ENCODE assay signal across 8 cellular contexts in genomic region chr2:157404363-157404762, GRCh38. TPM values are rescaled to one million over a fixed set of nuclear protein-coding genes. Genes with fewer than 3 reads are reported as not detected.
A peak's percentile ranks its signal among the peaks of the same experiment; 100 is the strongest.
DNase-seq lines count a peak whose midpoint lies in the region; ATAC-seq and TF ChIP-seq lines count a peak whose summit lies in the region.

No MANE protein-coding gene starts in this region.

- no peaks in the 10 kb centered on the region for H3K36me3 ChIP-seq in GM06990 (ENCODE audit: control insufficient read depth, insufficient read depth, low read length)

- H3K4me3 Mint-ChIP-seq in activated T-helper 17 cell treated with anti-CD3 and anti-CD28 coated beads, Interleukin-2, amount 50 U/mL, for 72 hours = peak overlapping the region; percentile 74

- H3K27ac Mint-ChIP-seq in activated T-helper 17 cell treated with anti-CD3 and anti-CD28 coated beads, Interleukin-2, amount 50 U/mL, for 72 hours = peak overlapping the region; percentile 97

- peak; percentile 73 for DNase-seq in GM06990 (ENCODE audit: extremely low read depth, insufficient read length)
- peak; percentile 59 for DNase-seq in M059J (ENCODE audit: low read depth)
- DNase-seq in stimulated activated CD4-positive, alpha-beta T cell treated with anti-CD3 and anti-CD28 coated beads, Interleukin-1b, Interleukin-23, amount 100 ng/mL, for 48 hours = peak; percentile 65
- DNase-seq in iPS-NIHi7 (ENCODE audit: extremely low spot score) = no peak
- no peak for DNase-seq in NCI-H774 (lab: John Stamatoyannopoulos, UW)
- DNase-seq in SIG-M5 (lab: John Stamatoyannopoulos, UW) = no peak

- TF ChIP-seq CTCF in GM06990 (IDR thresholded peaks at IDR 0.05; ENCODE audit: insufficient read depth, low read length, poor library complexity, severe bottlenecking) = no peak

- H3K36me3 Mint-ChIP-seq in activated T-helper 17 cell treated with anti-CD3 and anti-CD28 coated beads, Interleukin-2, amount 50 U/mL, for 72 hours (ENCODE audit: low read depth) = peaks cover 54% of the 10 kb centered on the region

- H3K27me3 Mint-ChIP-seq in activated T-helper 17 cell treated with anti-CD3 and anti-CD28 coated beads, Interleukin-2, amount 50 U/mL, for 72 hours = no peaks in the 10 kb centered on the region

- peak; percentile 99 for ATAC-seq in GM21723 (IDR thresholded peaks at IDR 0.05; ENCODE audit: unreplicated experiment)
- ATAC-seq in activated T-helper 17 cell treated with anti-CD3 and anti-CD28 coated beads, Interleukin-2, amount 50 U/mL, for 72 hours (replicated peaks) = peak; percentile 98

- H3K27me3 ChIP-seq in GM06990 (replicated peaks; ENCODE audit: control insufficient read depth, insufficient read depth, low read length) = no peaks in the 10 kb centered on the region

- peaks cover 10% of the 10 kb centered on the region for H3K9me3 Mint-ChIP-seq in activated T-helper 17 cell treated with anti-CD3 and anti-CD28 coated beads, Interleukin-2, amount 50 U/mL, for 72 hours

- no peak overlapping the region for H3K4me3 ChIP-seq in GM06990 (replicated peaks; ENCODE audit: low read depth, low read length)

- H3K4me1 Mint-ChIP-seq in activated T-helper 17 cell treated with anti-CD3 and anti-CD28 coated beads, Interleukin-2, amount 50 U/mL, for 72 hours = peaks cover 53% of the 10 kb centered on the region

RNA-seq across cellular contexts. Expression of gene CYTIP, which starts 39.5 kb away (rescaled TPM):
- total RNA-seq in M059J (2014; rRNA removed; shearing (Covaris generic)) = 1.5 and 2.8 TPM in 2 replicates
- total RNA-seq in activated T-helper 17 cell treated with anti-CD3 and anti-CD28 coated beads, Interleukin-2, amount 50 U/mL, for 72 hours = 100 to 1,000 TPM; 581 to 591 TPM

Comparison
In these comparisons a context has a peak if more than half of its experiments do, and no peak if none do; other contexts are left out.
1. DNase-seq: peak in GM06990 (single experiment), M059J (single experiment) and stimulated activated CD4-positive, alpha-beta T cell treated with anti-CD3 and anti-CD28 coated beads, Interleukin-1b, Interleukin-23, amount 100 ng/mL, for 48 hours (single experiment); none in iPS-NIHi7 (single experiment), NCI-H774 (single experiment) and SIG-M5 (single experiment).
2. RNA of gene CYTIP, which starts 39.5 kb away (total RNA-seq): 581 to 591 TPM in activated T-helper 17 cell treated with anti-CD3 and anti-CD28 coated beads, Interleukin-2, amount 50 U/mL, for 72 hours; 1.5 to 2.8 TPM in M059J; every median in the first group is over 100 times any median in the second.